19 cellular contexts compared by ENCODE assay signal in the genomic region with DNA sequence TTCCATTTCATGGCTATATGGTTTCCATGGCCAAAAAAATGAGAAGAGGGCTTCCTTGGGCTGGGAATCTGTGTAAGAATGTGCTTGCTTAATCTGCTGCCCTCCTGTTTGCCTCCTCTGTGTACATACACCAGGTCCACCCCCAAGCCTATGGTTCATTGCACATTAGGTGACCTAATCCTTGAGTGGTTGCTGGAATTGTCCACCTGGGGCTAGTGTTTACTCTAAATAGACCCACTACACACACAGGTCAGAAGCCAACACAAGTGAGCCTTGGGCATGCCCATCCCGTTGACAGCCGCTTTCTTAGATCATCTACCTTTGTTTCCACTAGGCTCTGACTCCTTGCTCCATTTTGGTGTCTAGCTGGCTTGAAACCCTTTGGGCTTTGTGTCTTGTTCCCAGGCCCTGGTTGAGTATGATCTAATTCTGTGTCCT.
"Had no signal": no experiment of that assay in that cellular context is flagged by ENCODE, and none has a peak within 500 bp of the region (broad histone marks: within the 10 kb centered on the region; RNA-seq: fewer than 3 reads in every experiment).

No MANE protein-coding gene starts in this region.

- H3K9me3 ChIP-seq: gastrocnemius medialis, heart right ventricle, ovary, testis had no signal

- H3K4me3 ChIP-seq: coronary artery, gastrocnemius medialis, heart right ventricle, ovary, smooth muscle cell, testis had no signal

- H3K27me3 ChIP-seq: gastrocnemius medialis, heart right ventricle, ovary, testis had no signal

- H3K36me3 Mint-ChIP-seq: immature natural killer cell, natural killer cell had no signal

- H3K4me2 ChIP-seq: smooth muscle cell had no signal

- DNase-seq: activated CD4-positive, alpha-beta T cell treated with anti-CD3 and anti-CD28 coated beads for 48 hours; activated CD4-positive, CD25-positive, alpha-beta regulatory T cell; activated CD8-positive, alpha-beta T cell treated with anti-CD3 and anti-CD28 coated beads for 36 hours; activated naive CD4-positive, alpha-beta T cell treated with anti-CD3 and anti-CD28 coated beads for 36 hours; activated T-cell treated with anti-CD3 and anti-CD28 coated beads, Interleukin-2, amount 50 U/mL, for 1 hour; anterior cingulate cortex; gastrocnemius medialis; heart right ventricle; immature natural killer cell; mesendoderm; natural killer cell; ovary; stimulated activated CD4-positive, alpha-beta T cell treated with anti-CD3 and anti-CD28 coated beads, Interleukin-4, amount 100 ng/mL, for 1 hour; stimulated activated naive CD8-positive, alpha-beta T cell treated with anti-CD3 and anti-CD28 coated beads, Interleukin-15, amount 100 ng/mL, for 72 hours; T-helper 9 cell; testis had no signal

- H3K27ac ChIP-seq: coronary artery, gastrocnemius medialis, heart right ventricle, ovary, testis had no signal

- H3K9me3 Mint-ChIP-seq: activated CD8-positive, alpha-beta T cell treated with anti-CD3 and anti-CD28 coated beads for 36 hours; activated naive CD4-positive, alpha-beta T cell treated with anti-CD3 and anti-CD28 coated beads for 36 hours; activated T-helper 2 cell treated with anti-CD3 and anti-CD28 coated beads, Interferon-gamma antibody, Interleukin-2, Interleukin-4, amounts not matched to agents 10 μg/mL and 5 μg/mL and 100 μg/mL, durations not matched to agents 14 hours and 24 hours and 36 hours; immature natural killer cell; natural killer cell; stimulated activated naive CD8-positive, alpha-beta T cell treated with anti-CD3 and anti-CD28 coated beads, Interleukin-15, amount 100 ng/mL, for 72 hours had no signal

- H3K4me1 Mint-ChIP-seq: immature natural killer cell, natural killer cell had no signal

- H3K36me3 ChIP-seq: gastrocnemius medialis, heart right ventricle, ovary had no signal

- H3K27ac Mint-ChIP-seq: activated CD8-positive, alpha-beta T cell treated with anti-CD3 and anti-CD28 coated beads for 36 hours; activated naive CD4-positive, alpha-beta T cell treated with anti-CD3 and anti-CD28 coated beads for 36 hours; activated T-helper 2 cell treated with anti-CD3 and anti-CD28 coated beads, Interferon-gamma antibody, Interleukin-2, Interleukin-4, amounts not matched to agents 10 μg/mL and 5 μg/mL and 100 μg/mL, durations not matched to agents 14 hours and 24 hours and 36 hours; immature natural killer cell; natural killer cell; stimulated activated naive CD8-positive, alpha-beta T cell treated with anti-CD3 and anti-CD28 coated beads, Interleukin-15, amount 100 ng/mL, for 72 hours had no signal

- H3K4me3 Mint-ChIP-seq: activated CD8-positive, alpha-beta T cell treated with anti-CD3 and anti-CD28 coated beads for 36 hours; activated naive CD4-positive, alpha-beta T cell treated with anti-CD3 and anti-CD28 coated beads for 36 hours; immature natural killer cell; natural killer cell; stimulated activated naive CD8-positive, alpha-beta T cell treated with anti-CD3 and anti-CD28 coated beads, Interleukin-15, amount 100 ng/mL, for 72 hours had no signal
